In the genomic region with DNA sequence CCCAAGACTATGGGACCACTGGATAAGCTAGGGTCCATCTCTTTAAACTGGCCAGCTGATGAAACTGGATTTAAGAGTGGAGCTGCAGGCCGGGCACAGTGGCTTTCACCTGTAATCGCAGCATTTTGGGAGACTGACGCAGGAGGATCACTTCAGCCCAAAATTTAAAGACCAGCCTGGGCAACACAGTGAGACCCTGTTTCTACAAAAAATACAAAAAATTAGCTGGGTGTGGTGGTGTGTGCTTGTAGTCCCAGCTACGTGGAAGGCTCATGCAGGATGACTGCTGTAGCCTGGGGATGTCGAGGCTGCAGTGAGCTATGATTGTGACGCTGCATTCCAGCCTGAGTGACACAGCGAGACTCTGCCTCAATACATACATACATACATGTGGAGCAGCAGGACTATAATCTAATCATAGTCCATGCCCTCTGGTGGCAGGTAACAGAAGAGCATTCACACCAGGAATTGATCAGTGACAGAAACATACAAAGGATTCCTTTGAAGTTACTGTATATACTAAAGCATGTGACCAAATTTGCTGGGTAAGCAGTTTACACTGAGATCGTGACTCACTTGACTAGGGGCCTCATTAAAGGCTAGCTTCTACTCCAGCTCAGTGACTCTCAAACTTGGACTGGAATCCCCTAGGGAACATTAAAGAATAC, we compare ENCODE assay signal across 1 cellular context.
TF ChIP-seq lines count a peak whose summit lies in the region.

No MANE protein-coding gene starts in this region.

TF ChIP-seq in GM23338, 12 proteins besides CTCF, POLR2A, EP300 and RAD21 (continued from another document):
- TF ChIP-seq, protein P1, sequence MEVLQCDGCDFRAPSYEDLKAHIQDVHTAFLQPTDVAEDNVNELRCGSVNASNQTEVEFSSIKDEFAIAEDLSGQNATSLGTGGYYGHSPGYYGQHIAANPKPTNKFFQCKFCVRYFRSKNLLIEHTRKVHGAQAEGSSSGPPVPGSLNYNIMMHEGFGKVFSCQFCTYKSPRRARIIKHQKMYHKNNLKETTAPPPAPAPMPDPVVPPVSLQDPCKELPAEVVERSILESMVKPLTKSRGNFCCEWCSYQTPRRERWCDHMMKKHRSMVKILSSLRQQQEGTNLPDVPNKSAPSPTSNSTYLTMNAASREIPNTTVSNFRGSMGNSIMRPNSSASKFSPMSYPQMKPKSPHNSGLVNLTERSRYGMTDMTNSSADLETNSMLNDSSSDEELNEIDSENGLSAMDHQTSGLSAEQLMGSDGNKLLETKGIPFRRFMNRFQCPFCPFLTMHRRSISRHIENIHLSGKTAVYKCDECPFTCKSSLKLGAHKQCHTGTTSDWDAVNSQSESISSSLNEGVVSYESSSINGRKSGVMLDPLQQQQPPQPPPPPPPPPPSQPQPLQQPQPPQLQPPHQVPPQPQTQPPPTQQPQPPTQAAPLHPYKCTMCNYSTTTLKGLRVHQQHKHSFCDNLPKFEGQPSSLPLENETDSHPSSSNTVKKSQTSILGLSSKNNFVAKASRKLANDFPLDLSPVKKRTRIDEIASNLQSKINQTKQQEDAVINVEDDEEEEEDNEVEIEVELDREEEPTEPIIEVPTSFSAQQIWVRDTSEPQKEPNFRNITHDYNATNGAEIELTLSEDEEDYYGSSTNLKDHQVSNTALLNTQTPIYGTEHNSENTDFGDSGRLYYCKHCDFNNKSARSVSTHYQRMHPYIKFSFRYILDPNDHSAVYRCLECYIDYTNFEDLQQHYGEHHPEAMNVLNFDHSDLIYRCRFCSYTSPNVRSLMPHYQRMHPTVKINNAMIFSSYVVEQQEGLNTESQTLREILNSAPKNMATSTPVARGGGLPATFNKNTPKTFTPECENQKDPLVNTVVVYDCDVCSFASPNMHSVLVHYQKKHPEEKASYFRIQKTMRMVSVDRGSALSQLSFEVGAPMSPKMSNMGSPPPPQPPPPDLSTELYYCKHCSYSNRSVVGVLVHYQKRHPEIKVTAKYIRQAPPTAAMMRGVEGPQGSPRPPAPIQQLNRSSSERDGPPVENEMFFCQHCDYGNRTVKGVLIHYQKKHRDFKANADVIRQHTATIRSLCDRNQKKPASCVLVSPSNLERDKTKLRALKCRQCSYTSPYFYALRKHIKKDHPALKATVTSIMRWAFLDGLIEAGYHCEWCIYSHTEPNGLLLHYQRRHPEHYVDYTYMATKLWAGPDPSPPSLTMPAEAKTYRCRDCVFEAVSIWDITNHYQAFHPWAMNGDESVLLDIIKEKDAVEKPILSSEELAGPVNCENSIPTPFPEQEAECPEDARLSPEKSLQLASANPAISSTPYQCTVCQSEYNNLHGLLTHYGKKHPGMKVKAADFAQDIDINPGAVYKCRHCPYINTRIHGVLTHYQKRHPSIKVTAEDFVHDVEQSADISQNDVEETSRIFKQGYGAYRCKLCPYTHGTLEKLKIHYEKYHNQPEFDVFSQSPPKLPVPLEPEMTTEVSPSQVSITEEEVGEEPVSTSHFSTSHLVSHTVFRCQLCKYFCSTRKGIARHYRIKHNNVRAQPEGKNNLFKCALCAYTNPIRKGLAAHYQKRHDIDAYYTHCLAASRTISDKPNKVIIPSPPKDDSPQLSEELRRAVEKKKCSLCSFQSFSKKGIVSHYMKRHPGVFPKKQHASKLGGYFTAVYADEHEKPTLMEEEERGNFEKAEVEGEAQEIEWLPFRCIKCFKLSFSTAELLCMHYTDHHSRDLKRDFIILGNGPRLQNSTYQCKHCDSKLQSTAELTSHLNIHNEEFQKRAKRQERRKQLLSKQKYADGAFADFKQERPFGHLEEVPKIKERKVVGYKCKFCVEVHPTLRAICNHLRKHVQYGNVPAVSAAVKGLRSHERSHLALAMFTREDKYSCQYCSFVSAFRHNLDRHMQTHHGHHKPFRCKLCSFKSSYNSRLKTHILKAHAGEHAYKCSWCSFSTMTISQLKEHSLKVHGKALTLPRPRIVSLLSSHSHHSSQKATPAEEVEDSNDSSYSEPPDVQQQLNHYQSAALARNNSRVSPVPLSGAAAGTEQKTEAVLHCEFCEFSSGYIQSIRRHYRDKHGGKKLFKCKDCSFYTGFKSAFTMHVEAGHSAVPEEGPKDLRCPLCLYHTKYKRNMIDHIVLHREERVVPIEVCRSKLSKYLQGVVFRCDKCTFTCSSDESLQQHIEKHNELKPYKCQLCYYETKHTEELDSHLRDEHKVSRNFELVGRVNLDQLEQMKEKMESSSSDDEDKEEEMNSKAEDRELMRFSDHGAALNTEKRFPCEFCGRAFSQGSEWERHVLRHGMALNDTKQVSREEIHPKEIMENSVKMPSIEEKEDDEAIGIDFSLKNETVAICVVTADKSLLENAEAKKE (CRISPR knock-in tag; IDR thresholded peaks at IDR 0.05), result no peak
- TF ChIP-seq STAT1 (IDR thresholded peaks at IDR 0.05; ENCODE audit: unreplicated experiment) (no peak), NANOG (IDR thresholded peaks at IDR 0.05; ENCODE audit: borderline replicate concordance) (no peak), ZNF114 (CRISPR knock-in tag; IDR thresholded peaks at IDR 0.05) (no peak), JUNB (IDR thresholded peaks at IDR 0.05; ENCODE audit: unreplicated experiment) (no peak), EZH2phosphoT487 (IDR thresholded peaks at IDR 0.05; ENCODE audit: unreplicated experiment) (no peak), EZH2 (IDR thresholded peaks at IDR 0.05; ENCODE audit: low read depth, unreplicated experiment) (no peak)
